In genomic region chr12:55673638-55674037, GRCh38 we compare ENCODE assay signal across 12 cellular contexts. TPM values are rescaled to one million over a fixed set of nuclear protein-coding genes. Genes with fewer than 3 reads are reported as not detected.
A peak's percentile ranks its signal among the peaks of the same experiment; 100 is the strongest.
DNase-seq lines count a peak whose midpoint lies in the region; ATAC-seq and TF ChIP-seq lines count a peak whose summit lies in the region.
"Had no signal": no experiment of that assay in that cellular context is flagged by ENCODE, and none has a peak within 500 bp of the region (broad histone marks: within the 10 kb centered on the region; RNA-seq: fewer than 3 reads in every experiment).

No MANE protein-coding gene starts in this region.

- peak overlapping the region in 1 of 2 donors; percentile 67 for H3K4me3 Mint-ChIP-seq in CD14-positive monocyte
- H3K4me3 Mint-ChIP-seq in activated T-cell treated with anti-CD3 and anti-CD28 coated beads, Interleukin-2, amount 50 U/mL, for 4 hours = no peak overlapping the region

- peaks cover 0 to 2% of the 10 kb centered on the region in 2 donors for H3K36me3 Mint-ChIP-seq in CD14-positive monocyte
- no peaks in the 10 kb centered on the region for H3K36me3 Mint-ChIP-seq in activated T-cell treated with anti-CD3 and anti-CD28 coated beads, Interleukin-2, amount 50 U/mL, for 4 hours (ENCODE audit: insufficient read depth)
- H3K36me3 Mint-ChIP-seq: naive thymus-derived CD8-positive, alpha-beta T cell had no signal

- no peak for DNase-seq in CD14-positive monocyte (ENCODE audit: low spot score)
- DNase-seq in OCI-M1 (lab: John Stamatoyannopoulos, UW) = peak; percentile 12
- no peak for DNase-seq in head of caudate nucleus
- DNase-seq in erythroblast (lab: John Stamatoyannopoulos, UW) = no peak
- no peak for DNase-seq in KG1 (lab: John Stamatoyannopoulos, UW)
- no peak for DNase-seq in activated T-cell treated with anti-CD3 and anti-CD28 coated beads, Interleukin-2, amount 50 U/mL, for 4 hours
- DNase-seq: activated gamma-delta T cell; BE2C; naive thymus-derived CD8-positive, alpha-beta T cell had no signal

- H3K27me3 Mint-ChIP-seq in CD14-positive monocyte (ENCODE audit: low read depth in 3 of 3) = peaks cover 0 to 4% (median 0%) of the 10 kb centered on the region in 3 donors
- peaks cover 11% of the 10 kb centered on the region for H3K27me3 Mint-ChIP-seq in activated T-cell treated with anti-CD3 and anti-CD28 coated beads, Interleukin-2, amount 50 U/mL, for 4 hours (ENCODE audit: low read depth)

- intact Hi-C loops in CD14-positive monocyte (cut with micrococcal nuclease) (no loop called here), head of caudate nucleus (cut with DNase I) (no loop called here)

- H3K9me3 Mint-ChIP-seq in CD14-positive monocyte = peaks cover 0 to 11% (median 0%) of the 10 kb centered on the region in 7 donors
- no peaks in the 10 kb centered on the region for H3K9me3 Mint-ChIP-seq in activated T-cell treated with anti-CD3 and anti-CD28 coated beads, Interleukin-2, amount 50 U/mL, for 4 hours
- H3K9me3 Mint-ChIP-seq: naive thymus-derived CD8-positive, alpha-beta T cell had no signal

- ATAC-seq in GM19372 (IDR thresholded peaks at IDR 0.05; ENCODE audit: low read depth, unreplicated experiment) = peak; percentile 100
- ATAC-seq in HG03060 (IDR thresholded peaks at IDR 0.05; ENCODE audit: low read depth, unreplicated experiment) = peak; percentile 98
- no peak for ATAC-seq in activated T-cell treated with anti-CD3 and anti-CD28 coated beads, Interleukin-2, amount 50 U/mL, for 4 hours

- peak overlapping the region; percentile 84 to 97 (median 94) for H3K27ac Mint-ChIP-seq in CD14-positive monocyte

- peaks cover 55% of the 10 kb centered on the region for H3K4me1 Mint-ChIP-seq in CD14-positive monocyte
- H3K4me1 Mint-ChIP-seq in activated T-cell treated with anti-CD3 and anti-CD28 coated beads, Interleukin-2, amount 50 U/mL, for 4 hours (ENCODE audit: low read depth) = no peaks in the 10 kb centered on the region

- TF ChIP-seq CTCF in CD14-positive monocyte (IDR thresholded peaks at IDR 0.05) = no peak

- TF ChIP-seq POLR2A in erythroblast (IDR thresholded peaks at IDR 0.05; ENCODE audit: low read length) = no peak

RNA-seq across cellular contexts. Expression of gene ITGA7, which starts 34.1 kb away (rescaled TPM):
- polyA plus RNA-seq in CD14-positive monocyte = under 1 TPM; 0.23 to 0.55 TPM
- total RNA-seq in activated T-cell treated with anti-CD3 and anti-CD28 coated beads, Interleukin-2, amount 50 U/mL, for 4 hours = 1 to 10 TPM in 2 of 3 donors, under 1 TPM in 1; 0.91 to 1.4 (median 1.3) TPM

RNA-seq across cellular contexts. Expression of gene OR10P1, which starts 36.9 kb away (rescaled TPM):
- not detected for polyA plus RNA-seq in CD14-positive monocyte
- total RNA-seq in activated T-cell treated with anti-CD3 and anti-CD28 coated beads, Interleukin-2, amount 50 U/mL, for 4 hours = not detected
- total RNA-seq: fibroblast of lung; naive thymus-derived CD8-positive, alpha-beta T cell had no signal
- polyA plus RNA-seq: fibroblast of lung; naive thymus-derived CD8-positive, alpha-beta T cell had no signal

RNA-seq across cellular contexts. Expression of gene BLOC1S1, which starts 42.2 kb away (rescaled TPM):
- polyA plus RNA-seq in CD14-positive monocyte = 100 to 1,000 TPM; 222 to 223 TPM
- total RNA-seq in activated T-cell treated with anti-CD3 and anti-CD28 coated beads, Interleukin-2, amount 50 U/mL, for 4 hours = 10 to 100 TPM; 60.7 to 65.7 (median 61.7) TPM

RNA-seq across cellular contexts. Expression of gene RDH5, which starts 46.6 kb away (rescaled TPM):
- polyA plus RNA-seq in CD14-positive monocyte = 1 to 10 TPM; 1.2 TPM
- 1 to 10 TPM; 3.9 to 7.4 (median 5.1) TPM for total RNA-seq in activated T-cell treated with anti-CD3 and anti-CD28 coated beads, Interleukin-2, amount 50 U/mL, for 4 hours

RNA-seq across cellular contexts. Expression of gene CD63, which starts 55.2 kb away (rescaled TPM):
- 1,000 to 10,000 TPM in 1 of 2 donors, 100 to 1,000 TPM in 1; 988 to 1,099 TPM for polyA plus RNA-seq in CD14-positive monocyte
- 100 to 1,000 TPM; 158 to 177 (median 177) TPM for total RNA-seq in activated T-cell treated with anti-CD3 and anti-CD28 coated beads, Interleukin-2, amount 50 U/mL, for 4 hours

Comparison
In these comparisons a context has a peak if more than half of its experiments do, and no peak if none do; other contexts are left out.
1. ATAC-seq: peak in GM19372 (single experiment) and HG03060 (single experiment); none in activated T-cell treated with anti-CD3 and anti-CD28 coated beads, Interleukin-2, amount 50 U/mL, for 4 hours (0 of 2).